Comparison of ENCODE assay signal across 1 cellular context in the genomic region with DNA sequence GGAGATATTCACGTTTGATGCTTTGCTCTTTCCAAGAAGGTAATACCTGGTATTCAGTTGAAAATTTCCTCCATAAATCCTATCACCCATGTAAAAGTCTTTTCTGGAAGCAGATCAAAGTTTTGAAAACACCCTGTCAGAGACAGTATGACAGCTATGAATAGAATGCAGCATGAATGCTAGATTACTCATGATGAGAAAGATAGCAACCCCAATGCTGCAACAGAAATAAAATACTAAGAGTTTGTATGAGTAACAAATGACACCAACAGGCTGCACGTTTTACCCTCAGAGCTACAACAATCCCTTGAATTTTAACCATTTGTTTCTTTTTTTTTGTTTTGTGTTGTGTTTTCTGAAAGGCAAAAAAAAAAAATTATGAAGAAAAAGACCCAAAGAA.
TF ChIP-seq lines count a peak whose summit lies in the region.

No MANE protein-coding gene starts in this region.

TF ChIP-seq in GM12878, 131 proteins besides CTCF, POLR2A, EP300 and RAD21 (continued from another document):
- TF ChIP-seq, protein P1, sequence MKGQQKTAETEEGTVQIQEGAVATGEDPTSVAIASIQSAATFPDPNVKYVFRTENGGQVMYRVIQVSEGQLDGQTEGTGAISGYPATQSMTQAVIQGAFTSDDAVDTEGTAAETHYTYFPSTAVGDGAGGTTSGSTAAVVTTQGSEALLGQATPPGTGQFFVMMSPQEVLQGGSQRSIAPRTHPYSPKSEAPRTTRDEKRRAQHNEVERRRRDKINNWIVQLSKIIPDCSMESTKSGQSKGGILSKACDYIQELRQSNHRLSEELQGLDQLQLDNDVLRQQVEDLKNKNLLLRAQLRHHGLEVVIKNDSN (IDR thresholded peaks at IDR 0.05; ENCODE audit: borderline replicate concordance, extremely low read length, insufficient read depth, low read depth, low read length), result no peak
- no peak for TF ChIP-seq PAX5 (IDR thresholded peaks at IDR 0.05; ENCODE audit: borderline replicate concordance, low read depth, low read length)
- no peak for TF ChIP-seq KDM1A (IDR thresholded peaks at IDR 0.05; ENCODE audit: borderline replicate concordance)
- TF ChIP-seq ATF7 (IDR thresholded peaks at IDR 0.05; ENCODE audit: low read depth), result no peak
- no peak for TF ChIP-seq SMC3 (IDR thresholded peaks at IDR 0.05; ENCODE audit: borderline replicate concordance, low read length)
- TF ChIP-seq BHLHE40 (IDR thresholded peaks at IDR 0.05; ENCODE audit: borderline replicate concordance in 1 of 2, low read depth in 2 of 2, low read length in 1 of 2), result no peak
- no peak for TF ChIP-seq CHD2 (IDR thresholded peaks at IDR 0.05; ENCODE audit: borderline replicate concordance, low read depth, low read length)
- no peak for TF ChIP-seq POU2F2 (IDR thresholded peaks at IDR 0.05; ENCODE audit: borderline replicate concordance, low read depth, low read length)
- no peak for TF ChIP-seq EGR1 (IDR thresholded peaks at IDR 0.05; ENCODE audit: borderline replicate concordance in 1 of 2, low read depth in 2 of 2, low read length in 2 of 2)
- TF ChIP-seq NFXL1 (IDR thresholded peaks at IDR 0.05; ENCODE audit: borderline replicate concordance), result no peak
- TF ChIP-seq, protein P2, sequence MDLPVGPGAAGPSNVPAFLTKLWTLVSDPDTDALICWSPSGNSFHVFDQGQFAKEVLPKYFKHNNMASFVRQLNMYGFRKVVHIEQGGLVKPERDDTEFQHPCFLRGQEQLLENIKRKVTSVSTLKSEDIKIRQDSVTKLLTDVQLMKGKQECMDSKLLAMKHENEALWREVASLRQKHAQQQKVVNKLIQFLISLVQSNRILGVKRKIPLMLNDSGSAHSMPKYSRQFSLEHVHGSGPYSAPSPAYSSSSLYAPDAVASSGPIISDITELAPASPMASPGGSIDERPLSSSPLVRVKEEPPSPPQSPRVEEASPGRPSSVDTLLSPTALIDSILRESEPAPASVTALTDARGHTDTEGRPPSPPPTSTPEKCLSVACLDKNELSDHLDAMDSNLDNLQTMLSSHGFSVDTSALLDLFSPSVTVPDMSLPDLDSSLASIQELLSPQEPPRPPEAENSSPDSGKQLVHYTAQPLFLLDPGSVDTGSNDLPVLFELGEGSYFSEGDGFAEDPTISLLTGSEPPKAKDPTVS (IDR thresholded peaks at IDR 0.05; ENCODE audit: low read depth, low read length), result no peak
- TF ChIP-seq MXI1 (IDR thresholded peaks at IDR 0.05; ENCODE audit: low read depth, low read length), result no peak
- TF ChIP-seq TARDBP (IDR thresholded peaks at IDR 0.05; ENCODE audit: borderline replicate concordance), result no peak
- TF ChIP-seq, protein P3, sequence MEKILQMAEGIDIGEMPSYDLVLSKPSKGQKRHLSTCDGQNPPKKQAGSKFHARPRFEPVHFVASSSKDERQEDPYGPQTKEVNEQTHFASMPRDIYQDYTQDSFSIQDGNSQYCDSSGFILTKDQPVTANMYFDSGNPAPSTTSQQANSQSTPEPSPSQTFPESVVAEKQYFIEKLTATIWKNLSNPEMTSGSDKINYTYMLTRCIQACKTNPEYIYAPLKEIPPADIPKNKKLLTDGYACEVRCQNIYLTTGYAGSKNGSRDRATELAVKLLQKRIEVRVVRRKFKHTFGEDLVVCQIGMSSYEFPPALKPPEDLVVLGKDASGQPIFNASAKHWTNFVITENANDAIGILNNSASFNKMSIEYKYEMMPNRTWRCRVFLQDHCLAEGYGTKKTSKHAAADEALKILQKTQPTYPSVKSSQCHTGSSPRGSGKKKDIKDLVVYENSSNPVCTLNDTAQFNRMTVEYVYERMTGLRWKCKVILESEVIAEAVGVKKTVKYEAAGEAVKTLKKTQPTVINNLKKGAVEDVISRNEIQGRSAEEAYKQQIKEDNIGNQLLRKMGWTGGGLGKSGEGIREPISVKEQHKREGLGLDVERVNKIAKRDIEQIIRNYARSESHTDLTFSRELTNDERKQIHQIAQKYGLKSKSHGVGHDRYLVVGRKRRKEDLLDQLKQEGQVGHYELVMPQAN (conservative IDR thresholded peaks at IDR 0.05), result no peak
- TF ChIP-seq, protein P4, sequence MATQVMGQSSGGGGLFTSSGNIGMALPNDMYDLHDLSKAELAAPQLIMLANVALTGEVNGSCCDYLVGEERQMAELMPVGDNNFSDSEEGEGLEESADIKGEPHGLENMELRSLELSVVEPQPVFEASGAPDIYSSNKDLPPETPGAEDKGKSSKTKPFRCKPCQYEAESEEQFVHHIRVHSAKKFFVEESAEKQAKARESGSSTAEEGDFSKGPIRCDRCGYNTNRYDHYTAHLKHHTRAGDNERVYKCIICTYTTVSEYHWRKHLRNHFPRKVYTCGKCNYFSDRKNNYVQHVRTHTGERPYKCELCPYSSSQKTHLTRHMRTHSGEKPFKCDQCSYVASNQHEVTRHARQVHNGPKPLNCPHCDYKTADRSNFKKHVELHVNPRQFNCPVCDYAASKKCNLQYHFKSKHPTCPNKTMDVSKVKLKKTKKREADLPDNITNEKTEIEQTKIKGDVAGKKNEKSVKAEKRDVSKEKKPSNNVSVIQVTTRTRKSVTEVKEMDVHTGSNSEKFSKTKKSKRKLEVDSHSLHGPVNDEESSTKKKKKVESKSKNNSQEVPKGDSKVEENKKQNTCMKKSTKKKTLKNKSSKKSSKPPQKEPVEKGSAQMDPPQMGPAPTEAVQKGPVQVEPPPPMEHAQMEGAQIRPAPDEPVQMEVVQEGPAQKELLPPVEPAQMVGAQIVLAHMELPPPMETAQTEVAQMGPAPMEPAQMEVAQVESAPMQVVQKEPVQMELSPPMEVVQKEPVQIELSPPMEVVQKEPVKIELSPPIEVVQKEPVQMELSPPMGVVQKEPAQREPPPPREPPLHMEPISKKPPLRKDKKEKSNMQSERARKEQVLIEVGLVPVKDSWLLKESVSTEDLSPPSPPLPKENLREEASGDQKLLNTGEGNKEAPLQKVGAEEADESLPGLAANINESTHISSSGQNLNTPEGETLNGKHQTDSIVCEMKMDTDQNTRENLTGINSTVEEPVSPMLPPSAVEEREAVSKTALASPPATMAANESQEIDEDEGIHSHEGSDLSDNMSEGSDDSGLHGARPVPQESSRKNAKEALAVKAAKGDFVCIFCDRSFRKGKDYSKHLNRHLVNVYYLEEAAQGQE (IDR thresholded peaks at IDR 0.05; ENCODE audit: low read depth, low read length), result no peak
- no peak for TF ChIP-seq NRF1 (conservative IDR thresholded peaks at IDR 0.05; ENCODE audit: low read depth, low read length)
- TF ChIP-seq SKIL (IDR thresholded peaks at IDR 0.05; ENCODE audit: low read depth, poor library complexity, severe bottlenecking), result no peak
- no peak for TF ChIP-seq CREM (IDR thresholded peaks at IDR 0.05; ENCODE audit: low read depth)
- TF ChIP-seq ZNF207 (IDR thresholded peaks at IDR 0.05; ENCODE audit: borderline replicate concordance), result no peak
